Comparison of ENCODE assay signal across 8 cellular contexts in the genomic region with DNA sequence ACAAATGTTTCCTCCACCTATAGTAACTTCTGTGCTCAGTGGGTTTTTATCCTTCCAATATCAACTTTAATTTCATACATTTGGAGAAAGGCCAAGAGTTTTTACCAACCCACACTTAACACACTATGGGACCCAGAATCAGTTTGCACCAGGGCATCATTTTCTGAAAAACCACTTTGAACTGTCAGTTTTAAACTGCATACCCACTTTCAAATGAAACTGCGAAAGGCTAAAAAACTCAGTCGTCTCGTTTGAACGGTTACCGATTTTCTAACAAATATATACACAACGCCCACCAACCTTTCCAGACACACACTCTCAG. TPM values are rescaled to one million over a fixed set of nuclear protein-coding genes. Genes with fewer than 3 reads are reported as not detected.
DNase-seq lines count a peak whose midpoint lies in the region; ATAC-seq and TF ChIP-seq lines count a peak whose summit lies in the region.

No MANE protein-coding gene starts in this region.

- no peaks in the 10 kb centered on the region for H3K9me3 Mint-ChIP-seq in activated T-cell treated with anti-CD3 and anti-CD28 coated beads, Interleukin-2, amount 50 U/mL, for 24 hours

- peak overlapping the region; percentile 84 for H3K27ac Mint-ChIP-seq in activated T-cell treated with anti-CD3 and anti-CD28 coated beads, Interleukin-2, amount 50 U/mL, for 24 hours

- H3K27ac ChIP-seq in suprapubic skin (no peak overlapping the region), body of pancreas (no peak overlapping the region)

- TF ChIP-seq EP300 in suprapubic skin (IDR thresholded peaks at IDR 0.05): no peak

- peak overlapping the region; percentile 69 for H3K4me3 ChIP-seq in WI38 (ENCODE audit: low read depth, low read length)
- peak overlapping the region; percentile 45 for H3K4me3 ChIP-seq in iPS-11a (ENCODE audit: low read depth, low read length)
- H3K4me3 ChIP-seq in suprapubic skin: peak overlapping the region; percentile 74
- no peak overlapping the region for H3K4me3 ChIP-seq in body of pancreas

- no peaks in the 10 kb centered on the region for H3K9me3 ChIP-seq in suprapubic skin
- H3K9me3 ChIP-seq in body of pancreas: no peaks in the 10 kb centered on the region

- no peak for TF ChIP-seq CTCF in WI38 (IDR thresholded peaks at IDR 0.05; ENCODE audit: low read depth, low read length)
- no peak for TF ChIP-seq CTCF in suprapubic skin (IDR thresholded peaks at IDR 0.05)
- no peak for TF ChIP-seq CTCF in body of pancreas (IDR thresholded peaks at IDR 0.05)

- H3K4me3 Mint-ChIP-seq in activated T-cell treated with anti-CD3 and anti-CD28 coated beads, Interleukin-2, amount 50 U/mL, for 24 hours: peak overlapping the region; percentile 78

- TF ChIP-seq POLR2A in suprapubic skin (IDR thresholded peaks at IDR 0.05) (no peak), body of pancreas (IDR thresholded peaks at IDR 0.05) (no peak)

- H3K27me3 Mint-ChIP-seq in activated T-cell treated with anti-CD3 and anti-CD28 coated beads, Interleukin-2, amount 50 U/mL, for 24 hours: peaks cover 26% of the 10 kb centered on the region

- peaks cover 17% of the 10 kb centered on the region for H3K4me1 Mint-ChIP-seq in activated T-cell treated with anti-CD3 and anti-CD28 coated beads, Interleukin-2, amount 50 U/mL, for 24 hours (ENCODE audit: low read depth)

- H3K4me1 ChIP-seq in suprapubic skin: peaks cover 13% of the 10 kb centered on the region
- H3K4me1 ChIP-seq in body of pancreas: peaks cover 10% of the 10 kb centered on the region

- ATAC-seq in body of pancreas: no peak

- no peaks in the 10 kb centered on the region for H3K36me3 Mint-ChIP-seq in activated T-cell treated with anti-CD3 and anti-CD28 coated beads, Interleukin-2, amount 50 U/mL, for 24 hours (ENCODE audit: low read depth)

- no peaks in the 10 kb centered on the region for H3K36me3 ChIP-seq in suprapubic skin
- H3K36me3 ChIP-seq in body of pancreas (replicated peaks in 1 of 2; ENCODE audit: insufficient read depth in 1 of 2, low read depth in 2 of 2): no peaks in the 10 kb centered on the region

- no peak for DNase-seq in activated T-cell treated with anti-CD3 and anti-CD28 coated beads, Interleukin-2, amount 50 U/mL, for 24 hours
- no peak for DNase-seq in activated T-cell treated with anti-CD3 and anti-CD28 coated beads for 4 hours
- DNase-seq in suprapubic skin (ENCODE audit: low spot score in 2 of 2): no peak
- no peak for DNase-seq in body of pancreas
- DNase-seq in NAMALWA (ENCODE audit: low spot score): no peak
- DNase-seq in AG20443 (ENCODE audit: low spot score): no peak

- H3K27me3 ChIP-seq in suprapubic skin: no peaks in the 10 kb centered on the region
- no peaks in the 10 kb centered on the region for H3K27me3 ChIP-seq in body of pancreas

- intact Hi-C loops in body of pancreas (cut with DNase I): no loop called here

- WGBS in suprapubic skin: 14% methylated on average over 6 of the region's 6 CpGs
- 15 to 16% methylated on average over 6 of the region's 6 CpGs for WGBS in body of pancreas, 2 donors

RNA-seq across cellular contexts. Expression of gene ABCG2, which starts 0.4 kb away (rescaled TPM):
- total RNA-seq in suprapubic skin (1 to 10 TPM in 3 of 4 donors, under 1 TPM in 1; 0.72 to 5.1 (median 2.4) TPM), body of pancreas (1 to 10 TPM in 1 of 2 donors, under 1 TPM in 1; 0.66 to 2.1 TPM)

Comparison
In these comparisons a context has a peak if more than half of its experiments do, and no peak if none do; other contexts are left out.
1. H3K4me3 ChIP-seq: peak in WI38 (single experiment), iPS-11a (single experiment) and suprapubic skin (single experiment); none in body of pancreas (0 of 2).